18 cellular contexts compared by ENCODE assay signal in the genomic region with DNA sequence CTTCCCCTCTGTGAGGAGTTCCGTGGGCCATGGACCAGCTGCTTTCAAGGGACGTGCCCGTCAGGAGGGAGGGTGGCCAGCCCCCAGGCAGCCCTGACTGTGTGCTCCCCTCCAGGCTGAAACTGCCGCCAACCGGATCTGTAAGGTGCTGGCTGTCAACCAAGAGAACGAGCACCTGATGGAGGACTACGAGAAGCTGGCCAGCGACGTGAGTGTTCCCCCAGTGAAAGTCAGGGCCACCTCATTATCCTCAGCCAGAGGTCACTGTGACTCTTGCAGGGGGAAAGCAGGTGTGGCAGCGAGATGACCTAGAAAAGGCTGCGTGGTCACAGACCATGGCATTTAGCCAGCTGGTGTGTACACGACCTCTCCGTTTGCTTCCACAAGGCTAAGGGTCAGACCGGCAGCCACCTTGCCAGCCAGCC. TPM values are rescaled to one million over a fixed set of nuclear protein-coding genes. Genes with fewer than 3 reads are reported as not detected.
DNase-seq lines count a peak whose midpoint lies in the region; ATAC-seq and TF ChIP-seq lines count a peak whose summit lies in the region.
"Had no signal": no experiment of that assay in that cellular context is flagged by ENCODE, and none has a peak within 500 bp of the region (broad histone marks: within the 10 kb centered on the region; RNA-seq: fewer than 3 reads in every experiment).

No MANE protein-coding gene starts in this region.

- H3K36me3 ChIP-seq in liver (ENCODE audit: control insufficient read depth in 4 of 4, insufficient read depth in 3 of 4, low read depth in 1 of 4, low read length in 3 of 4) (peaks cover 5 to 47% (median 25%) of the 10 kb centered on the region in 4 donors), stomach smooth muscle (ENCODE audit: control insufficient read depth in 2 of 2, insufficient read depth in 2 of 2, low read length in 2 of 2) (peaks cover 33 to 55% of the 10 kb centered on the region in 2 donors)

- TF ChIP-seq CTCF in liver (IDR thresholded peaks at IDR 0.05; ENCODE audit: low read depth, low read length, missing input control): no peak

- H3K9ac ChIP-seq in liver (ENCODE audit: low read depth in 1 of 2, low read length in 2 of 2) (no peak overlapping the region), stomach smooth muscle (ENCODE audit: low read length in 2 of 2) (no peak overlapping the region)

- no peak for ATAC-seq in GM19395 (IDR thresholded peaks at IDR 0.05; ENCODE audit: unreplicated experiment)
- ATAC-seq: naive thymus-derived CD4-positive, alpha-beta T cell had no signal

- peak; percentile 61 to 64 for TF ChIP-seq RAD21 in liver (IDR thresholded peaks at IDR 0.05)

- 40% methylated on average over 14 of the region's 14 CpGs for WGBS in liver

- peaks cover 21 to 56% (median 50%) of the 10 kb centered on the region in 4 donors for H3K4me1 ChIP-seq in liver (ENCODE audit: control insufficient read depth in 4 of 4, insufficient read depth in 4 of 4, low read length in 3 of 4)
- peaks cover 76% of the 10 kb centered on the region for H3K4me1 ChIP-seq in stomach smooth muscle (ENCODE audit: control insufficient read depth, insufficient read depth, low read length)

- H3K4me3 ChIP-seq in liver (ENCODE audit: low read depth in 1 of 3, low read length in 3 of 3): no peak overlapping the region
- no peak overlapping the region for H3K4me3 ChIP-seq in stomach smooth muscle (ENCODE audit: low read length in 2 of 2)

- H3K27ac ChIP-seq in cingulate gyrus (ENCODE audit: low read depth, low read length) (peak overlapping the region; percentile 15), liver (ENCODE audit: low read depth in 1 of 2, low read length in 2 of 2) (peak overlapping the region; percentile 80 to 83), stomach smooth muscle (ENCODE audit: low read length) (peak overlapping the region; percentile 84)
- H3K27ac ChIP-seq: WERI-Rb-1 had no signal

- H3K27me3 ChIP-seq in liver (ENCODE audit: control insufficient read depth in 4 of 4, insufficient read depth in 4 of 4, low read length in 3 of 4) (no peaks in the 10 kb centered on the region), stomach smooth muscle (ENCODE audit: control insufficient read depth in 1 of 2, insufficient read depth in 2 of 2, low read length in 2 of 2) (no peaks in the 10 kb centered on the region)

- H3K9me3 ChIP-seq in liver (ENCODE audit: control insufficient read depth in 4 of 4, low read length in 3 of 4): no peaks in the 10 kb centered on the region
- no peaks in the 10 kb centered on the region for H3K9me3 ChIP-seq in stomach smooth muscle (ENCODE audit: control insufficient read depth in 2 of 2, low read length in 2 of 2)

- peak; percentile 26 for DNase-seq in NCI-H2196 (lab: John Stamatoyannopoulos, UW; ENCODE audit: unreplicated experiment)
- no peak for DNase-seq in NCI-H1694 treated with DMSO at 0.1 percent for 48 hours (lab: John Stamatoyannopoulos, UW)
- no peak for DNase-seq in CD1c-positive myeloid dendritic cell (ENCODE audit: extremely low spot score)
- DNase-seq in inferior parietal cortex (ENCODE audit: extremely low spot score): no peak
- DNase-seq: activated gamma-delta T cell; AML-193; H9; naive thymus-derived CD4-positive, alpha-beta T cell; NCI-H446 treated with DMSO at 0.1 percent for 48 hours; stimulated activated naive CD4-positive, alpha-beta T cell treated with Interleukin-2 at 50 U/mL for 16 hours; WERI-Rb-1 had no signal

TF ChIP-seq in liver, 16 proteins besides CTCF, POLR2A, EP300 and RAD21:
- peak; percentile 78 for TF ChIP-seq FOXA2 (IDR thresholded peaks at IDR 0.05)
- TF ChIP-seq RXRA (IDR thresholded peaks at IDR 0.05): peak; percentile 96 to 97
- TF ChIP-seq FOXA1 (IDR thresholded peaks at IDR 0.05): peak; percentile 46
- TF ChIP-seq, protein P1, sequence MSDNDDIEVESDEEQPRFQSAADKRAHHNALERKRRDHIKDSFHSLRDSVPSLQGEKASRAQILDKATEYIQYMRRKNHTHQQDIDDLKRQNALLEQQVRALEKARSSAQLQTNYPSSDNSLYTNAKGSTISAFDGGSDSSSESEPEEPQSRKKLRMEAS (IDR thresholded peaks at IDR 0.05): no peak
- peak; percentile 57 to 79 for TF ChIP-seq HNF4A (conservative IDR thresholded peaks at IDR 0.05)
- peak; percentile 61 for TF ChIP-seq YY1 (IDR thresholded peaks at IDR 0.05)
- peak; percentile 81 for TF ChIP-seq SP1 (IDR thresholded peaks at IDR 0.05)
- TF ChIP-seq NR2F2 (IDR thresholded peaks at IDR 0.05): peak; percentile 77
- TF ChIP-seq, protein P2, sequence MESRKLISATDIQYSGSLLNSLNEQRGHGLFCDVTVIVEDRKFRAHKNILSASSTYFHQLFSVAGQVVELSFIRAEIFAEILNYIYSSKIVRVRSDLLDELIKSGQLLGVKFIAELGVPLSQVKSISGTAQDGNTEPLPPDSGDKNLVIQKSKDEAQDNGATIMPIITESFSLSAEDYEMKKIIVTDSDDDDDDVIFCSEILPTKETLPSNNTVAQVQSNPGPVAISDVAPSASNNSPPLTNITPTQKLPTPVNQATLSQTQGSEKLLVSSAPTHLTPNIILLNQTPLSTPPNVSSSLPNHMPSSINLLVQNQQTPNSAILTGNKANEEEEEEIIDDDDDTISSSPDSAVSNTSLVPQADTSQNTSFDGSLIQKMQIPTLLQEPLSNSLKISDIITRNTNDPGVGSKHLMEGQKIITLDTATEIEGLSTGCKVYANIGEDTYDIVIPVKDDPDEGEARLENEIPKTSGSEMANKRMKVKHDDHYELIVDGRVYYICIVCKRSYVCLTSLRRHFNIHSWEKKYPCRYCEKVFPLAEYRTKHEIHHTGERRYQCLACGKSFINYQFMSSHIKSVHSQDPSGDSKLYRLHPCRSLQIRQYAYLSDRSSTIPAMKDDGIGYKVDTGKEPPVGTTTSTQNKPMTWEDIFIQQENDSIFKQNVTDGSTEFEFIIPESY (IDR thresholded peaks at IDR 0.05): no peak
TF ChIP-seq in liver: peak in this region for 7.

RNA-seq across cellular contexts. Expression of a gene that starts 29.9 kb away (rescaled TPM):
- total RNA-seq in liver: 10 to 100 TPM in 1 of 2 donors, 1 to 10 TPM in 1; 5.3 to 28.7 TPM
- 10 to 100 TPM in 1 of 2 donors, 1 to 10 TPM in 1; 3.8 to 12.3 TPM for polyA plus RNA-seq in liver

RNA-seq across cellular contexts. Expression of a gene that starts 59.0 kb away (rescaled TPM):
- total RNA-seq in liver: not detected
- polyA plus RNA-seq in liver: not detected
- total RNA-seq: glomerular endothelial cell; H9; kidney epithelial cell; naive thymus-derived CD4-positive, alpha-beta T cell; sciatic nerve had no signal
- polyA plus RNA-seq: naive thymus-derived CD4-positive, alpha-beta T cell had no signal

Comparison
In these comparisons a context has a peak if more than half of its experiments do, and no peak if none do; other contexts are left out.
1. H3K27ac ChIP-seq: peak in every context shown above with its lines; median percentile 84 in stomach smooth muscle; 82 in liver; 15 in cingulate gyrus.